Comparison of ENCODE assay signal across 18 cellular contexts in genomic region chr2:180733330-180733729, GRCh38.
A peak's percentile ranks its signal among the peaks of the same experiment; 100 is the strongest.
DNase-seq lines count a peak whose midpoint lies in the region; ATAC-seq and TF ChIP-seq lines count a peak whose summit lies in the region.
"Had no signal": no experiment of that assay in that cellular context is flagged by ENCODE, and none has a peak within 500 bp of the region (broad histone marks: within the 10 kb centered on the region; RNA-seq: fewer than 3 reads in every experiment).

No MANE protein-coding gene starts in this region.

- DNase-seq in DMS 273 (lab: John Stamatoyannopoulos, UW; ENCODE audit: unreplicated experiment) (peak; percentile 19), DMS 273 treated with DMSO at 0.1 percent for 48 hours (lab: John Stamatoyannopoulos, UW) (no peak), HCT116 (ENCODE audit: low read depth, low spot score) (no peak), SK-MEL-5 (ENCODE audit: low read depth, low spot score) (peak; percentile 52), left kidney (ENCODE audit: low read depth, low spot score) (peak; percentile 7), left lung (no peak), GM23248 (no peak), NCI-H187 (lab: John Stamatoyannopoulos, UW) (no peak)
- DNase-seq: 8988T; CD8-positive, alpha-beta T cell; GF-D8; Karpas-422; NCI-H187 treated with DMSO at 0.1 percent for 48 hours; NCI-H510A; Peyer's patch; Right ventricle myocardium superior; SK-N-SH had no signal

- RAD21 ChIA-PET in HCT116 (lab: Charles Lee; ENCODE audit: low non-redundant PET in 1 of 2, low total read pairs in 2 of 2, uncharacterized antibody in 2 of 2, unreplicated experiment in 2 of 2): no interaction called here

- H3K9me3 ChIP-seq in HCT116 (ENCODE audit: control insufficient read depth in 1 of 2, insufficient read depth in 1 of 2, low read depth in 1 of 2, low read length in 2 of 2) (no peaks in the 10 kb centered on the region), left lung (no peaks in the 10 kb centered on the region), GM23248 (ENCODE audit: low read depth) (no peaks in the 10 kb centered on the region)
- H3K9me3 ChIP-seq: BLaER1, Peyer's patch, SK-N-SH had no signal

- no peak overlapping the region for H3K4me3 ChIP-seq in HCT116 (replicated peaks in 1 of 2; ENCODE audit: low read depth in 1 of 2, low read length in 2 of 2)
- H3K4me3 ChIP-seq in left lung: no peak overlapping the region
- H3K4me3 ChIP-seq in GM23248: no peak overlapping the region
- H3K4me3 ChIP-seq: BLaER1, Peyer's patch had no signal

- TF ChIP-seq RAD21 in HCT116 (IDR thresholded peaks at IDR 0.05; ENCODE audit: low read depth): peak; percentile 23; the same call in 1 of the 2 replicates

- TF ChIP-seq POLR2A in HCT116 (IDR thresholded peaks at IDR 0.05; ENCODE audit: borderline replicate concordance, extremely low read depth, insufficient read depth, insufficient read length): no peak

- H3K27ac ChIP-seq in HCT116 (ENCODE audit: low read depth, low read length): no peak overlapping the region
- no peak overlapping the region for H3K27ac ChIP-seq in left lung
- no peak overlapping the region for H3K27ac ChIP-seq in GM23248
- H3K27ac ChIP-seq: BLaER1, Peyer's patch had no signal

- H3K36me3 ChIP-seq in HCT116 (ENCODE audit: control insufficient read depth in 1 of 2, insufficient read depth in 2 of 2, low read length in 2 of 2) (no peaks in the 10 kb centered on the region), left lung (no peaks in the 10 kb centered on the region), GM23248 (ENCODE audit: low read depth) (no peaks in the 10 kb centered on the region)
- H3K36me3 ChIP-seq: BLaER1, Peyer's patch had no signal

- CTCF ChIA-PET in HCT116 (lab: Charles Lee): no interaction called here

- ATAC-seq in HCT116 (no peak), left lung (no peak)
- ATAC-seq: CD8-positive, alpha-beta T cell had no signal

- no TSS peak for BruUV-seq in HCT116 (replicated peaks; lab: Mats Ljungman, UMichigan)

- no peaks in the 10 kb centered on the region for H3K27me3 ChIP-seq in HCT116 (ENCODE audit: insufficient read depth, low read length)
- no peaks in the 10 kb centered on the region for H3K27me3 ChIP-seq in left lung
- no peaks in the 10 kb centered on the region for H3K27me3 ChIP-seq in GM23248 (replicated peaks; ENCODE audit: insufficient read depth)
- H3K27me3 ChIP-seq: BLaER1, Peyer's patch had no signal

- intact Hi-C loops in HCT116 (cut with micrococcal nuclease) (no loop called here), left lung (cut with DNase I) (no loop called here)

- H3K79me2 ChIP-seq in HCT116 (ENCODE audit: insufficient read depth, low read length): no peaks in the 10 kb centered on the region
- H3K79me2 ChIP-seq in GM23248 (ENCODE audit: insufficient read depth): no peaks in the 10 kb centered on the region

- no peak overlapping the region for H3K4me2 ChIP-seq in HCT116 (ENCODE audit: low read length)
- H3K4me2 ChIP-seq in GM23248 (ENCODE audit: unreplicated experiment): no peak overlapping the region
- H3K4me2 ChIP-seq: BLaER1, SK-N-SH had no signal

- no peaks in the 10 kb centered on the region; the same call in 1 of the 2 replicates for H3F3A ChIP-seq in GM23248 (ENCODE audit: insufficient read depth)

- H3K9me2 ChIP-seq in HCT116 (ENCODE audit: insufficient read depth) (no peaks in the 10 kb centered on the region), GM23248 (ENCODE audit: insufficient read depth) (0 out of 2 replicates have a peak, but pooled peaks cover under 1% of the 10 kb centered on the region)
- H3K9me2 ChIP-seq: SK-N-SH had no signal

- H4K20me1 ChIP-seq in HCT116 (ENCODE audit: insufficient read depth): no peaks in the 10 kb centered on the region
- H4K20me1 ChIP-seq in GM23248 (ENCODE audit: insufficient read depth): no peaks in the 10 kb centered on the region
- H4K20me1 ChIP-seq: BLaER1 had no signal

- H3K4me1 ChIP-seq in HCT116 (ENCODE audit: control insufficient read depth in 1 of 2, insufficient read depth in 2 of 2, low read length in 2 of 2): peaks cover 0 to 7% of the 10 kb centered on the region in 2 experiments; a peak in 2 of 4 replicates
- peaks cover 0 to 4% of the 10 kb centered on the region in 2 donors for H3K4me1 ChIP-seq in left lung
- peaks cover 17% of the 10 kb centered on the region for H3K4me1 ChIP-seq in GM23248 (ENCODE audit: insufficient read depth)
- H3K4me1 ChIP-seq: BLaER1, Peyer's patch had no signal

- TF ChIP-seq CTCF in HCT116 (IDR thresholded peaks at IDR 0.05 in 2 of 3, conservative IDR thresholded peaks at IDR 0.05 in 1 of 3; ENCODE audit: borderline replicate concordance in 1 of 3, insufficient read depth in 1 of 3, low read depth in 2 of 3, low read length in 2 of 3): no peak
- no peak for TF ChIP-seq CTCF in left lung (IDR thresholded peaks at IDR 0.05)

- H3K9ac ChIP-seq in HCT116 (ENCODE audit: low read length): no peak overlapping the region
- no peak overlapping the region for H3K9ac ChIP-seq in GM23248
- H3K9ac ChIP-seq: BLaER1, SK-N-SH had no signal

- H2AFZ ChIP-seq in HCT116 (ENCODE audit: low read depth, low read length, poor library complexity, severe bottlenecking) (no peak overlapping the region), GM23248 (no peak overlapping the region)

- WGBS in GM23248 (ENCODE audit: low coverage in 1 of 2, low lambda C conversion rate in 2 of 2, missing lambda C conversion rate in 2 of 2), 2 experiments: 78 to 80% methylated on average over 1 of the region's 1 CpG

- POLR2A ChIA-PET in HCT116 (lab: Charles Lee): no interaction called here

- in situ Hi-C loops in SK-MEL-5 (cut with HindIII; ENCODE audit: low pct_unique_long_range_greater_than_20kb, low sequenced_read_pairs) (no loop called here), GM23248 (cut with MboI) (no loop called here)

TF ChIP-seq in HCT116, 20 proteins besides CTCF, POLR2A, EP300 and RAD21:
- TF ChIP-seq YY1 (IDR thresholded peaks at IDR 0.05; ENCODE audit: extremely low read depth, insufficient replicate concordance, low read depth, low read length): no peak
- no peak for TF ChIP-seq JUND (IDR thresholded peaks at IDR 0.05)
- no peak for TF ChIP-seq EZH2 (IDR thresholded peaks at IDR 0.05)
- TF ChIP-seq EZH2phosphoT487 (IDR thresholded peaks at IDR 0.05; ENCODE audit: borderline replicate concordance): no peak
- TF ChIP-seq EGR1 (IDR thresholded peaks at IDR 0.05; ENCODE audit: low read depth): no peak
- no peak for TF ChIP-seq TCF7L2 (IDR thresholded peaks at IDR 0.05; ENCODE audit: borderline replicate concordance, extremely low read depth, insufficient read depth, insufficient read length)
- TF ChIP-seq SRF (IDR thresholded peaks at IDR 0.05; ENCODE audit: low read depth): no peak
- TF ChIP-seq POLR2AphosphoS5 (IDR thresholded peaks at IDR 0.05; ENCODE audit: low read depth, low read length): no peak
- no peak for TF ChIP-seq ZNF274 (IDR thresholded peaks at IDR 0.05; ENCODE audit: low read depth, low read length)
- TF ChIP-seq, protein P1, sequence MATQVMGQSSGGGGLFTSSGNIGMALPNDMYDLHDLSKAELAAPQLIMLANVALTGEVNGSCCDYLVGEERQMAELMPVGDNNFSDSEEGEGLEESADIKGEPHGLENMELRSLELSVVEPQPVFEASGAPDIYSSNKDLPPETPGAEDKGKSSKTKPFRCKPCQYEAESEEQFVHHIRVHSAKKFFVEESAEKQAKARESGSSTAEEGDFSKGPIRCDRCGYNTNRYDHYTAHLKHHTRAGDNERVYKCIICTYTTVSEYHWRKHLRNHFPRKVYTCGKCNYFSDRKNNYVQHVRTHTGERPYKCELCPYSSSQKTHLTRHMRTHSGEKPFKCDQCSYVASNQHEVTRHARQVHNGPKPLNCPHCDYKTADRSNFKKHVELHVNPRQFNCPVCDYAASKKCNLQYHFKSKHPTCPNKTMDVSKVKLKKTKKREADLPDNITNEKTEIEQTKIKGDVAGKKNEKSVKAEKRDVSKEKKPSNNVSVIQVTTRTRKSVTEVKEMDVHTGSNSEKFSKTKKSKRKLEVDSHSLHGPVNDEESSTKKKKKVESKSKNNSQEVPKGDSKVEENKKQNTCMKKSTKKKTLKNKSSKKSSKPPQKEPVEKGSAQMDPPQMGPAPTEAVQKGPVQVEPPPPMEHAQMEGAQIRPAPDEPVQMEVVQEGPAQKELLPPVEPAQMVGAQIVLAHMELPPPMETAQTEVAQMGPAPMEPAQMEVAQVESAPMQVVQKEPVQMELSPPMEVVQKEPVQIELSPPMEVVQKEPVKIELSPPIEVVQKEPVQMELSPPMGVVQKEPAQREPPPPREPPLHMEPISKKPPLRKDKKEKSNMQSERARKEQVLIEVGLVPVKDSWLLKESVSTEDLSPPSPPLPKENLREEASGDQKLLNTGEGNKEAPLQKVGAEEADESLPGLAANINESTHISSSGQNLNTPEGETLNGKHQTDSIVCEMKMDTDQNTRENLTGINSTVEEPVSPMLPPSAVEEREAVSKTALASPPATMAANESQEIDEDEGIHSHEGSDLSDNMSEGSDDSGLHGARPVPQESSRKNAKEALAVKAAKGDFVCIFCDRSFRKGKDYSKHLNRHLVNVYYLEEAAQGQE (IDR thresholded peaks at IDR 0.05; ENCODE audit: low read depth): no peak

Comparison
In these comparisons a context has a peak if more than half of its experiments do, and no peak if none do; other contexts are left out.
1. DNase-seq: peak in DMS 273 (single experiment), SK-MEL-5 (single experiment) and left kidney (single experiment); none in DMS 273 treated with DMSO at 0.1 percent for 48 hours (single experiment), HCT116 (single experiment), left lung (0 of 2), GM23248 (single experiment) and NCI-H187 (0 of 2).